In the genomic region with DNA sequence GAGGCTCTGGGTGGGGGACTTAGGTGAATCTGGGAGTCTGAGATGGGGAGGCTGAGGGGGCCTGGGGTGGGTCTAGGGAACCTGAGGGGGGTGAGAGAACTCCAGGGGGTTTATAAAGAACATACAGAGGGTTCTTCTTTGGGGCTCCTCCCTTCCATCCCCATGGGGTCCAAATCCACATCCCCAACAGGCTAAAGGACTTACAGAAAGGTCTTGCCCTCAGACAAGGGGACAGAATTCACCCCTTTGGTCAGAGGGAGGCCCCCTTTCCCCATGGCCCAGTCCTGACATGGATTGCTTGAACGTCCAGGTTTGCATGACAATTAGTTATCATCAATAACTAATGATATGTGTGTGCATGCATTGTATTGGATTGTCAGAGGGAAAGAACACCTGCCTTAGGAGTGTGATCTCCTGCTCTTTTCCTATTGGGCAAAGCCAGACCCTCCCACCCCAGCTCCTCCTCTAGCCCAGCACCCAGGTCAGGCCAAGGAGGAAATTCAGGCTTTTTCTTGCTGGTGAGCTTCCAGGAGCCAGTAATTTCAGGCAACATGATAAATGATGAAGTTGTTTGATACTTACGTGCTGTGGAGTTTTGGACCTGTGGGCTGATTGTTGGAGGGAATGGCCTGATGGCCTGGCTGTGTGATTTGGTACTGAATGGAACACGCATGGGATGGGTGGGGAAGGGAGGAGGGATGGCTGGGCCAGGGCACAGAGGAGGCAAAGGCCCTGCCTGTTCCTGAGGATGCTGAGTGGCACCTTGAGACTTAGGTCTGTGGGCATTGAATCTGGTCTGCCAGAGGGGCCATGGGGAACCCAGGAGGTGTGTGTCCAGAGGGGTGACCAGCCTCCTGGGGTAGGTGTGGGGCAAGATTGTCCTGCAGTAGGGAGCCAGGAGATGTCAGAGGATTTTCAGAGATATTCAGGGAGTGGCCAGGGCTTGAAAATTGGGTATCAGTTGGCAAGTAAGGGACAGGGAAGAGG, we compare ENCODE assay signal across 8 cellular contexts. TPM values are rescaled to one million over a fixed set of nuclear protein-coding genes. Genes with fewer than 3 reads are reported as not detected.
DNase-seq lines count a peak whose midpoint lies in the region; ATAC-seq, FAIRE-seq and TF ChIP-seq lines count a peak whose summit lies in the region.

No MANE protein-coding gene starts in this region.

- no peak overlapping the region for H2AFZ ChIP-seq in K562 (ENCODE audit: low read depth, low read length)

- DNase-seq in K562 (ENCODE audit: extremely low read depth in 1 of 4, low spot score in 3 of 4) (peak in 3 of 4 experiments; percentile 37 to 56 (median 44)), memory B cell (ENCODE audit: low spot score in 2 of 2) (no peak), aorta (no peak), HCEC 1CT (no peak)

- peaks cover 7% of the 10 kb centered on the region for H3K27me3 Mint-ChIP-seq in memory B cell

- H3K9me3 ChIP-seq in DOHH2 (ENCODE audit: control insufficient read depth, insufficient read depth, low read length) (no peaks in the 10 kb centered on the region), KOPT-K1 (ENCODE audit: insufficient read depth, low read length, poor library complexity, severe bottlenecking) (no peaks in the 10 kb centered on the region), K562 (replicated peaks; ENCODE audit: control insufficient read depth, insufficient read depth, low read depth, low read length) (no peaks in the 10 kb centered on the region), aorta (ENCODE audit: control insufficient read depth, low read length) (no peaks in the 10 kb centered on the region)

- peak overlapping the region; percentile 95 for H3K4me3 Mint-ChIP-seq in memory B cell

- H3K27me3 ChIP-seq in DOHH2 (ENCODE audit: control insufficient read depth, low read length) (no peaks in the 10 kb centered on the region), K562 (ENCODE audit: control insufficient read depth in 2 of 2, insufficient read depth in 2 of 2, low read length in 2 of 2) (peaks cover 10 to 16% of the 10 kb centered on the region in 2 experiments; a peak in 4 of 5 replicates), aorta (ENCODE audit: control insufficient read depth in 1 of 2, insufficient read depth in 2 of 2, low read length in 1 of 2) (no peaks in the 10 kb centered on the region)

- H3K4me3 ChIP-seq in DOHH2 (ENCODE audit: low read length) (peak overlapping the region; percentile 90), K562 (peak overlapping the region; percentile 100), aorta (ENCODE audit: low read length in 2 of 2) (peak overlapping the region; percentile 52 to 60)

- POLR2A ChIA-PET in K562 (lab: Yijun Ruan, JAX), result interaction anchor here (0.8 to 1.0 kb wide), 2 partner anchors 9 to 11 kb away, joined by 3 to 4 read pairs; no protein-coding TSS in a partner anchor

- WGBS in K562 (ENCODE audit: insufficient coverage, low coverage, missing lambda C conversion rate), result 37% methylated on average over 3 of the region's 3 CpGs
- 5 to 16% methylated on average over 3 of the region's 3 CpGs for WGBS in aorta, 2 donors

- TF ChIP-seq RAD21 in K562 (CRISPR knock-in tag; conservative IDR thresholded peaks at IDR 0.05 in 1 of 2, IDR thresholded peaks at IDR 0.05 in 1 of 2), result no peak

- CTCF ChIA-PET in K562 (lab: Yijun Ruan, JAX; ENCODE audit: low intra/inter-chr PET ratio), result no interaction called here

- H3K4me1 ChIP-seq in DOHH2 (ENCODE audit: control insufficient read depth, low read length), result peaks cover 20% of the 10 kb centered on the region
- peaks cover 4 to 25% of the 10 kb centered on the region in 2 experiments; a peak in 4 of 5 replicates for H3K4me1 ChIP-seq in K562 (replicated peaks in 1 of 2; ENCODE audit: control insufficient read depth in 2 of 2, insufficient read depth in 2 of 2, low read length in 2 of 2)
- no peaks in the 10 kb centered on the region for H3K4me1 ChIP-seq in aorta (ENCODE audit: control insufficient read depth in 1 of 2, insufficient read depth in 2 of 2, low read length in 2 of 2)

- H3K4me1 Mint-ChIP-seq in memory B cell, result peaks cover 33% of the 10 kb centered on the region

- peak overlapping the region; percentile 87 to 98; a peak in 3 of 4 replicates for H3K9ac ChIP-seq in K562 (ENCODE audit: insufficient read depth in 1 of 2, low read depth in 2 of 2, low read length in 2 of 2)

- TF ChIP-seq CTCF in DOHH2 (IDR thresholded peaks at IDR 0.05; ENCODE audit: low read depth, low read length, poor library complexity, severe bottlenecking) (no peak), K562 (IDR thresholded peaks at IDR 0.05 in 2 of 3, conservative IDR thresholded peaks at IDR 0.05 in 1 of 3; ENCODE audit: insufficient read depth in 2 of 3, low read depth in 1 of 3, low read length in 3 of 3) (no peak; a peak in 2 of 6 replicates)

- FAIRE-seq in K562 (lab: Jason Lieb, UNC), result peak; percentile 82

- H3K27ac Mint-ChIP-seq in memory B cell, result peak overlapping the region; percentile 90

- no peaks in the 10 kb centered on the region for H4K20me1 ChIP-seq in DOHH2 (ENCODE audit: control insufficient read depth, insufficient read depth, low read depth, low read length)
- 0 out of 2 replicates have a peak, but pooled peaks cover 3% of the 10 kb centered on the region for H4K20me1 ChIP-seq in K562 (replicated peaks; ENCODE audit: control insufficient read depth, insufficient read depth, low read length)

- no peak overlapping the region for H3K27ac ChIP-seq in DOHH2 (ENCODE audit: low read depth, low read length)
- H3K27ac ChIP-seq in KOPT-K1 (ENCODE audit: low read depth, low read length, poor library complexity, severe bottlenecking), result peak overlapping the region; percentile 73
- peak overlapping the region; percentile 82; the same call in 1 of the 3 replicates for H3K27ac ChIP-seq in K562 (ENCODE audit: extremely low read depth, low read depth, low read length)
- peak overlapping the region in 1 of 2 donors; percentile 87 for H3K27ac ChIP-seq in aorta (ENCODE audit: low read depth in 1 of 2, low read length in 2 of 2)

- H3F3A ChIP-seq in DOHH2 (ENCODE audit: control insufficient read depth, insufficient read depth), result no peaks in the 10 kb centered on the region

- H3K9me3 Mint-ChIP-seq in memory B cell, result no peaks in the 10 kb centered on the region

- no peak for TF ChIP-seq POLR2A in K562 (conservative IDR thresholded peaks at IDR 0.05)

- TSS peak; percentile 41 for BruUV-seq in K562 (replicated peaks; lab: Mats Ljungman, UMichigan)

- in situ Hi-C loops in K562 (cut with MboI), result no loop called here

- peak overlapping the region; percentile 89 for H3K4me2 ChIP-seq in DOHH2 (ENCODE audit: low read length)
- H3K4me2 ChIP-seq in K562 (ENCODE audit: insufficient read depth, low read length), result peak overlapping the region; percentile 82

- TF ChIP-seq EP300 in K562 (IDR thresholded peaks at IDR 0.05; ENCODE audit: low read length), result no peak

- peaks cover 2% of the 10 kb centered on the region for H3K36me3 Mint-ChIP-seq in memory B cell

- H3K36me3 ChIP-seq in DOHH2 (ENCODE audit: control insufficient read depth, low read length) (no peaks in the 10 kb centered on the region; the same call in 1 of the 2 replicates), KOPT-K1 (ENCODE audit: insufficient read depth, low read length) (no peaks in the 10 kb centered on the region), K562 (ENCODE audit: control insufficient read depth, insufficient read depth, low read length) (no peaks in the 10 kb centered on the region), aorta (ENCODE audit: control insufficient read depth in 1 of 2, insufficient read depth in 2 of 2, low read length in 1 of 2) (no peaks in the 10 kb centered on the region)

- no peaks in the 10 kb centered on the region for H3K9me2 ChIP-seq in DOHH2 (replicated peaks; ENCODE audit: control insufficient read depth, low read length)

- intact Hi-C loops in K562 (cut with micrococcal nuclease) (loop anchor here (5.0 kb wide), 2 partner anchors 46 to 194 kb away; partner anchors contain the start of gene UPF1), aorta (cut with DNase I) (loop anchor here in 1 of 2 donors (5.0 kb wide), 1 partner anchor 44 kb away; the partner anchor contains the start of gene CRTC1)

- H3K79me2 ChIP-seq in DOHH2 (ENCODE audit: control insufficient read depth, low read length) (peaks cover 41% of the 10 kb centered on the region), K562 (ENCODE audit: control insufficient read depth, insufficient read depth, low read length) (peaks cover 24% of the 10 kb centered on the region)

- no peak for ATAC-seq in K562
- no peak for ATAC-seq in memory B cell (ENCODE audit: low read depth)
- no peak for ATAC-seq in aorta (ENCODE audit: low FRiP score)
- no peak for ATAC-seq in HG03196 (IDR thresholded peaks at IDR 0.05; ENCODE audit: unreplicated experiment)
- ATAC-seq in GM21619 (IDR thresholded peaks at IDR 0.05; ENCODE audit: unreplicated experiment), result no peak

- no peaks in the 10 kb centered on the region for H3K9me1 ChIP-seq in K562 (ENCODE audit: control insufficient read depth, insufficient read depth, low read length)

RNA-seq across cellular contexts. Expression of gene KLHL26, which starts 1.1 kb away (rescaled TPM):
- 3.8 and 13.3 TPM in 2 replicates for total RNA-seq in K562 (2011; cell fraction: chromatin; rRNA removed; ENCODE audit: low replicate concordance)
- 8.0 and 10.7 TPM in 2 replicates for total RNA-seq in K562 (2011; cell fraction: nucleolus; rRNA removed)
- total RNA-seq in K562 (2011; cell fraction: nucleoplasm; rRNA removed), result 5.5 and 6.2 TPM in 2 replicates
- total RNA-seq in K562 (2014; rRNA removed) (2.4 and 6.7 TPM in 2 replicates), K562 (2014; rRNA removed; fragmentation: Illumina TruSeq; extraction: Trizol) (0.80 and 1.0 TPM in 2 replicates), K562 (2015; rRNA removed; fragmentation: Illumina TruSeq; extraction: Trizol) (1.3 and 1.8 TPM in 2 replicates), K562 (2021) (12.7 and 13.3 TPM in 2 replicates), aorta (10 to 100 TPM; 12.1 to 19.2 TPM)
- polyA plus RNA-seq in K562 (2011; rRNA removed) (1.4 and 2.2 TPM in 2 replicates), K562 (2014; fragmentation: Illumina TruSeq; extraction: Trizol) (1.9 and 3.1 TPM in 2 replicates), K562 (2014; fragmentation: Nextera tagmentation; extraction: Ambion mirVana) (under 1 TPM; 0.13 to 0.17 TPM), K562 (2014; rRNA removed) (3.3 and 5.1 TPM in 2 replicates), aorta (1 to 10 TPM; 1.9 to 7.1 TPM)
- polyA plus RNA-seq in K562 (2011; cell fraction: cytosol; rRNA removed), result 2.5 and 3.6 TPM in 2 replicates
- polyA plus RNA-seq in K562 (2011; cell fraction: nucleus; rRNA removed), result 5.2 and 8.7 TPM in 2 replicates
- polyA plus RNA-seq in K562 (2012), result 3.4 and 6.6 TPM in 2 replicates
- 1.2 and 1.7 TPM in 2 replicates for polyA minus RNA-seq in K562 (2011; rRNA and poly(A)+ RNA removed)
- polyA minus RNA-seq in K562 (2011; cell fraction: cytosol; rRNA and poly(A)+ RNA removed), result 8.2 and 19.0 TPM in 2 replicates
- 2.2 and 4.8 TPM in 2 replicates for polyA minus RNA-seq in K562 (2011; cell fraction: nucleus; rRNA and poly(A)+ RNA removed)

RNA-seq across cellular contexts. Expression of gene TMEM59L, which starts 25.3 kb away (rescaled TPM):
- 0.23 TPM in 1 of 2 replicates, not detected in the other for total RNA-seq in K562 (2011; cell fraction: chromatin; rRNA removed; ENCODE audit: low replicate concordance)
- total RNA-seq in K562 (2011; cell fraction: nucleolus; rRNA removed), result 0.33 TPM in 1 of 2 replicates, not detected in the other
- total RNA-seq in K562 (2011; cell fraction: nucleoplasm; rRNA removed), result 1.7 TPM in 1 of 2 replicates, not detected in the other
- not detected in 2 replicates for total RNA-seq in K562 (2014; rRNA removed)
- total RNA-seq in K562 (2014; rRNA removed; fragmentation: Illumina TruSeq; extraction: Trizol), result not detected in 2 replicates
- not detected in 2 replicates for total RNA-seq in K562 (2015; rRNA removed; fragmentation: Illumina TruSeq; extraction: Trizol)
- total RNA-seq in K562 (2021), result not detected in 2 replicates
- polyA plus RNA-seq in K562 (2011; rRNA removed), result not detected in 2 replicates
- polyA plus RNA-seq in K562 (2011; cell fraction: cytosol; rRNA removed), result 0.18 TPM in 1 of 2 replicates, not detected in the other
- polyA plus RNA-seq in K562 (2011; cell fraction: nucleus; rRNA removed), result 0.47 and 1.00 TPM in 2 replicates
- polyA plus RNA-seq in K562 (2012), result 0.10 and 0.48 TPM in 2 replicates
- 0.25 TPM in 1 of 2 replicates, not detected in the other for polyA plus RNA-seq in K562 (2014; fragmentation: Illumina TruSeq; extraction: Trizol)
- polyA plus RNA-seq in K562 (2014; fragmentation: Nextera tagmentation; extraction: Ambion mirVana), result not detected
- 0.37 TPM in 1 of 2 replicates, not detected in the other for polyA plus RNA-seq in K562 (2014; rRNA removed)
- not detected in 2 replicates for polyA minus RNA-seq in K562 (2011; rRNA and poly(A)+ RNA removed)
- polyA minus RNA-seq in K562 (2011; cell fraction: cytosol; rRNA and poly(A)+ RNA removed), result not detected in 2 replicates
- not detected in 2 replicates for polyA minus RNA-seq in K562 (2011; cell fraction: nucleus; rRNA and poly(A)+ RNA removed)
- 1 to 10 TPM in 1 of 2 donors, under 1 TPM in 1; 0.97 to 8.9 TPM for total RNA-seq in aorta
- polyA plus RNA-seq in aorta, result 1 to 10 TPM; 3.0 to 8.5 TPM

RNA-seq across cellular contexts. Expression of gene CRLF1, which starts 31.3 kb away (rescaled TPM):
- total RNA-seq in K562 (2011; cell fraction: chromatin; rRNA removed; ENCODE audit: low replicate concordance), result 2.2 TPM in 1 of 2 replicates, not detected in the other
- total RNA-seq in K562 (2011; cell fraction: nucleolus; rRNA removed), result 0.79 and 2.8 TPM in 2 replicates
- 1.1 and 1.8 TPM in 2 replicates for total RNA-seq in K562 (2011; cell fraction: nucleoplasm; rRNA removed)
- total RNA-seq in K562 (2014; rRNA removed) (2.9 and 5.2 TPM in 2 replicates), K562 (2014; rRNA removed; fragmentation: Illumina TruSeq; extraction: Trizol) (0.98 and 1.1 TPM in 2 replicates), K562 (2015; rRNA removed; fragmentation: Illumina TruSeq; extraction: Trizol) (1.5 and 1.6 TPM in 2 replicates), K562 (2021) (3.3 and 5.6 TPM in 2 replicates), aorta (10 to 100 TPM; 34.3 to 92.5 TPM)
- polyA plus RNA-seq in K562 (2011; rRNA removed) (0.85 and 2.3 TPM in 2 replicates), K562 (2014; fragmentation: Illumina TruSeq; extraction: Trizol) (0.90 and 1.2 TPM in 2 replicates), K562 (2014; fragmentation: Nextera tagmentation; extraction: Ambion mirVana) (1 to 10 TPM; 1.7 to 1.8 TPM), K562 (2014; rRNA removed) (3.6 and 3.9 TPM in 2 replicates), aorta (1,000 to 10,000 TPM in 1 of 2 donors, 100 to 1,000 TPM in 1; 317 to 1,029 TPM)
- 1.8 and 1.9 TPM in 2 replicates for polyA plus RNA-seq in K562 (2011; cell fraction: cytosol; rRNA removed)
- 1.1 and 3.9 TPM in 2 replicates for polyA plus RNA-seq in K562 (2011; cell fraction: nucleus; rRNA removed)
- 3.7 and 4.7 TPM in 2 replicates for polyA plus RNA-seq in K562 (2012)
- not detected in 2 replicates for polyA minus RNA-seq in K562 (2011; rRNA and poly(A)+ RNA removed)
- polyA minus RNA-seq in K562 (2011; cell fraction: cytosol; rRNA and poly(A)+ RNA removed), result 4.5 TPM in 1 of 2 replicates, not detected in the other
- polyA minus RNA-seq in K562 (2011; cell fraction: nucleus; rRNA and poly(A)+ RNA removed), result 0.22 TPM in 1 of 2 replicates, not detected in the other

RNA-seq across cellular contexts. Expression of gene CRTC1, which starts 45.5 kb away (rescaled TPM):
- total RNA-seq in K562 (2011; cell fraction: chromatin; rRNA removed; ENCODE audit: low replicate concordance), result 2.4 and 9.1 TPM in 2 replicates
- total RNA-seq in K562 (2011; cell fraction: nucleolus; rRNA removed), result 4.7 and 4.8 TPM in 2 replicates
- 3.3 and 3.7 TPM in 2 replicates for total RNA-seq in K562 (2011; cell fraction: nucleoplasm; rRNA removed)
- total RNA-seq in K562 (2014; rRNA removed) (1.5 and 1.6 TPM in 2 replicates), K562 (2014; rRNA removed; fragmentation: Illumina TruSeq; extraction: Trizol) (0.25 and 0.29 TPM in 2 replicates), K562 (2015; rRNA removed; fragmentation: Illumina TruSeq; extraction: Trizol) (0.83 and 1.3 TPM in 2 replicates), K562 (2021) (3.8 and 4.3 TPM in 2 replicates), aorta (10 to 100 TPM in 1 of 2 donors, 1 to 10 TPM in 1; 9.5 to 16.5 TPM)
- polyA plus RNA-seq in K562 (2011; rRNA removed) (0.36 and 0.47 TPM in 2 replicates), K562 (2014; fragmentation: Illumina TruSeq; extraction: Trizol) (1.2 and 1.7 TPM in 2 replicates), K562 (2014; fragmentation: Nextera tagmentation; extraction: Ambion mirVana) (not detected), K562 (2014; rRNA removed) (1.8 and 2.1 TPM in 2 replicates), aorta (10 to 100 TPM in 1 of 2 donors, 1 to 10 TPM in 1; 3.6 to 11.9 TPM)
- polyA plus RNA-seq in K562 (2011; cell fraction: cytosol; rRNA removed), result 0.37 and 0.76 TPM in 2 replicates
- polyA plus RNA-seq in K562 (2011; cell fraction: nucleus; rRNA removed), result 3.5 and 10.4 TPM in 2 replicates
- 2.9 and 5.1 TPM in 2 replicates for polyA plus RNA-seq in K562 (2012)
- 0.15 and 0.49 TPM in 2 replicates for polyA minus RNA-seq in K562 (2011; rRNA and poly(A)+ RNA removed)
- 0.48 TPM in 1 of 2 replicates, not detected in the other for polyA minus RNA-seq in K562 (2011; cell fraction: cytosol; rRNA and poly(A)+ RNA removed)
- polyA minus RNA-seq in K562 (2011; cell fraction: nucleus; rRNA and poly(A)+ RNA removed), result 1.9 and 3.4 TPM in 2 replicates

RNA-seq across cellular contexts. Expression of gene REX1BD, which starts 49.3 kb away (rescaled TPM):
- total RNA-seq in K562 (2011; cell fraction: chromatin; rRNA removed; ENCODE audit: low replicate concordance), result 18.7 and 60.0 TPM in 2 replicates
- 56.3 and 62.2 TPM in 2 replicates for total RNA-seq in K562 (2011; cell fraction: nucleolus; rRNA removed)
- total RNA-seq in K562 (2011; cell fraction: nucleoplasm; rRNA removed), result 43.5 and 57.0 TPM in 2 replicates
- 118 and 136 TPM in 2 replicates for total RNA-seq in K562 (2014; rRNA removed)
- total RNA-seq in K562 (2014; rRNA removed; fragmentation: Illumina TruSeq; extraction: Trizol), result 4.8 and 7.2 TPM in 2 replicates
- total RNA-seq in K562 (2015; rRNA removed; fragmentation: Illumina TruSeq; extraction: Trizol), result 17.4 and 17.7 TPM in 2 replicates
- 78.5 and 87.0 TPM in 2 replicates for total RNA-seq in K562 (2021)
- 13.8 and 19.2 TPM in 2 replicates for polyA plus RNA-seq in K562 (2011; rRNA removed)
- 34.7 and 78.2 TPM in 2 replicates for polyA plus RNA-seq in K562 (2011; cell fraction: cytosol; rRNA removed)
- polyA plus RNA-seq in K562 (2011; cell fraction: nucleus; rRNA removed), result 180 and 217 TPM in 2 replicates
- 58.6 and 65.4 TPM in 2 replicates for polyA plus RNA-seq in K562 (2012)
- 5.7 and 8.4 TPM in 2 replicates for polyA plus RNA-seq in K562 (2014; fragmentation: Illumina TruSeq; extraction: Trizol)
- 1 to 10 TPM; 1.9 to 4.7 TPM for polyA plus RNA-seq in K562 (2014; fragmentation: Nextera tagmentation; extraction: Ambion mirVana)
- 102 and 115 TPM in 2 replicates for polyA plus RNA-seq in K562 (2014; rRNA removed)
- 1.2 and 1.4 TPM in 2 replicates for polyA minus RNA-seq in K562 (2011; rRNA and poly(A)+ RNA removed)
- 11.4 and 17.5 TPM in 2 replicates for polyA minus RNA-seq in K562 (2011; cell fraction: cytosol; rRNA and poly(A)+ RNA removed)
- polyA minus RNA-seq in K562 (2011; cell fraction: nucleus; rRNA and poly(A)+ RNA removed), result 9.3 and 9.8 TPM in 2 replicates
- 10 to 100 TPM; 33.3 to 67.1 TPM for total RNA-seq in aorta
- 100 to 1,000 TPM in 1 of 2 donors, 10 to 100 TPM in 1; 22.9 to 192 TPM for polyA plus RNA-seq in aorta

Comparison
In these comparisons a context has a peak if more than half of its experiments do, and no peak if none do; other contexts are left out.
1. DNase-seq: peak in K562 (3 of 4); none in memory B cell (0 of 2), aorta (0 of 2) and HCEC 1CT (single experiment).
2. RNA of gene CRLF1, which starts 31.3 kb away (total RNA-seq): 34.3 to 92.5 TPM in aorta; 0.79 to 5.6 TPM in K562; every median in the first group is over 4 times any median in the second.
3. Peak in every context shown above with its lines, with median percentiles within 50 percentile points of each other: H3K4me3 ChIP-seq.